8 cellular contexts compared by ENCODE assay signal in the genomic region with DNA sequence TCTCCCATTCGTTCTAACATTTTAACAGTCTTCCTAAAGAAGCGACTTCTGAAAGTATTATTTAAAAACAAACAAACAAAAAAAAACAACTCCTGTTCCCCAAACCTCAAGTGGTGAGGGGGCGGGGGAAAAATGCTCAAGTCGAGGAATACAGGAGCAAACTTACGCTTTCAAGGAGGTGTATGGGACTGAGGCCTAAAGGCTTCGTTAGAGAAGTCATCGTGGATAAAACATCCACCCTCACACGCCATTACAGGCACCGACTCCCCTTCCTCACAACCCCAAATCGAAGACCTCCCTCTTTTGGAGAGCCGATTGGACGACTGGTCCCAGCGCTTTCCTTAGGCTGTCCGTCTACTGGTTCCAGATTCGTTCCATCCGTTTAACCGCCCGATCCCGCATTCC. TPM values are rescaled to one million over a fixed set of nuclear protein-coding genes. Genes with fewer than 3 reads are reported as not detected.
DNase-seq lines count a peak whose midpoint lies in the region; ATAC-seq and TF ChIP-seq lines count a peak whose summit lies in the region.

No MANE protein-coding gene starts in this region.

- H4K8ac ChIP-seq in IMR-90 (ENCODE audit: low read depth in 2 of 2, low read length in 2 of 2): peak overlapping the region; percentile 63 to 68; a peak in 3 of 4 replicates

- peak overlapping the region; percentile 97 for H3K23ac ChIP-seq in IMR-90 (ENCODE audit: low read depth, low read length)

- TF ChIP-seq POLR2A in IMR-90 (IDR thresholded peaks at IDR 0.05; ENCODE audit: low read depth, low read length): no peak

- H2BK20ac ChIP-seq in IMR-90 (ENCODE audit: low read depth, low read length): no peak overlapping the region

- H3K9me1 ChIP-seq in IMR-90 (ENCODE audit: insufficient read depth, low read length): no peaks in the 10 kb centered on the region

- peak overlapping the region; percentile 83 for H2AFZ ChIP-seq in IMR-90 (replicated peaks; ENCODE audit: low read length, poor library complexity)

- peak overlapping the region; percentile 74 for H3K14ac ChIP-seq in IMR-90 (replicated peaks; ENCODE audit: low read depth, low read length)

- H3K27ac ChIP-seq in IMR-90 (ENCODE audit: insufficient read depth, low read length): peak overlapping the region; percentile 81
- H3K27ac ChIP-seq in coronary artery: peak overlapping the region; percentile 90 to 93
- peak overlapping the region; percentile 98 for H3K27ac ChIP-seq in muscle layer of duodenum (ENCODE audit: low read length)

- intact Hi-C loops in IMR-90 (cut with micrococcal nuclease): loop anchor here (2.0 kb wide), 2 partner anchors 20 to 56 kb away; no protein-coding TSS in a partner anchor

- TF ChIP-seq RAD21 in IMR-90 (IDR thresholded peaks at IDR 0.05; ENCODE audit: low read length): no peak

- H3K4me1 ChIP-seq in IMR-90 (ENCODE audit: control insufficient read depth, insufficient read depth, low read length) (peaks cover 3% of the 10 kb centered on the region), muscle layer of duodenum (ENCODE audit: control insufficient read depth in 1 of 2, insufficient read depth in 2 of 2, low read length in 2 of 2) (peaks cover 26 to 43% of the 10 kb centered on the region in 2 donors)

- H3K27me3 ChIP-seq in IMR-90 (ENCODE audit: control insufficient read depth, insufficient read depth, low read length) (no peaks in the 10 kb centered on the region), muscle layer of duodenum (ENCODE audit: low read depth, low read length) (no peaks in the 10 kb centered on the region)

- ATAC-seq in IMR-90 (ENCODE audit: low read depth) (no peak), GM18511 (IDR thresholded peaks at IDR 0.05; ENCODE audit: unreplicated experiment) (no peak)

- H2AK5ac ChIP-seq in IMR-90 (ENCODE audit: low read depth, low read length): peak overlapping the region; percentile 67

- H3K4me3 ChIP-seq in AG04449 (ENCODE audit: low read depth, low read length) (peak overlapping the region; percentile 79), IMR-90 (ENCODE audit: insufficient read depth, low read depth, low read length) (peak overlapping the region; percentile 57), coronary artery (peak overlapping the region; percentile 74), muscle layer of duodenum (ENCODE audit: low read depth in 1 of 2, low read length in 2 of 2) (peak overlapping the region; percentile 74 to 94)

- in situ Hi-C loops in IMR-90 (cut with MboI; ENCODE audit: low sequenced_read_pairs): loop anchor here (5.0 kb wide), 1 partner anchor 52 kb away; no protein-coding TSS in a partner anchor

- no peaks in the 10 kb centered on the region for H3K9me3 ChIP-seq in IMR-90 (ENCODE audit: control insufficient read depth, insufficient read depth, low read length)
- H3K9me3 ChIP-seq in muscle layer of duodenum (ENCODE audit: control insufficient read depth in 1 of 2, low read length in 2 of 2): no peaks in the 10 kb centered on the region

- peak overlapping the region; percentile 38 for H3K18ac ChIP-seq in IMR-90 (ENCODE audit: low read depth, low read length)

- peak overlapping the region; percentile 78 for H2BK5ac ChIP-seq in IMR-90 (ENCODE audit: low read depth, low read length, poor library complexity, severe bottlenecking)

- H3K36me3 ChIP-seq in IMR-90 (ENCODE audit: control insufficient read depth, insufficient read depth, low read length) (peaks cover 23% of the 10 kb centered on the region), muscle layer of duodenum (ENCODE audit: control insufficient read depth in 1 of 2, insufficient read depth in 2 of 2, low read length in 2 of 2) (peaks cover 27 to 39% of the 10 kb centered on the region in 2 donors)

- no peak for DNase-seq in AG04449 (ENCODE audit: low read depth, low spot score)
- no peak for DNase-seq in IMR-90
- DNase-seq in coronary artery (ENCODE audit: low spot score): no peak
- no peak for DNase-seq in middle frontal gyrus (ENCODE audit: extremely low spot score, low spot score)
- no peak for DNase-seq in hypothalamus (lab: John Stamatoyannopoulos, UW)
- no peak for DNase-seq in putamen (ENCODE audit: low spot score)

- dilution Hi-C loops in IMR-90 (cut with HindIII; ENCODE audit: low sequenced_read_pairs, unreplicated experiment): no loop called here

- peaks cover 0 to 32% of the 10 kb centered on the region in 2 experiments; a peak in 3 of 4 replicates for H3K79me1 ChIP-seq in IMR-90 (ENCODE audit: low read depth in 1 of 2, low read length in 2 of 2)

- peak overlapping the region; percentile 87 for H3K4ac ChIP-seq in IMR-90 (ENCODE audit: low read depth, low read length)

- no peak overlapping the region for H2BK15ac ChIP-seq in IMR-90 (ENCODE audit: low read depth, low read length)

- WGBS in IMR-90 (ENCODE audit: extremely low coverage in 2 of 2, insufficient read length in 1 of 2), 2 experiments: no CpG with 5 or more reads among the region's 19 CpGs

- H3K56ac ChIP-seq in IMR-90 (ENCODE audit: extremely low read depth, insufficient read depth, low read length): peak overlapping the region; percentile 68

- H3K4me2 ChIP-seq in IMR-90 (ENCODE audit: low read depth, low read length): peak overlapping the region; percentile 80

- H2BK120ac ChIP-seq in IMR-90 (ENCODE audit: low read depth, low read length): peak overlapping the region; percentile 40; the same call in 1 of the 2 replicates

- peak overlapping the region; percentile 85 for H2AK9ac ChIP-seq in IMR-90 (replicated peaks; ENCODE audit: low read depth, low read length, poor library complexity)

- H4K91ac ChIP-seq in IMR-90 (ENCODE audit: insufficient read depth, low read depth, low read length): peak overlapping the region; percentile 78

- peak overlapping the region; percentile 82 for H3K9ac ChIP-seq in IMR-90 (ENCODE audit: low read depth, low read length)

- peaks cover 44% of the 10 kb centered on the region for H4K20me1 ChIP-seq in IMR-90 (ENCODE audit: insufficient read depth, low read length)

- POLR2A ChIA-PET in AG04449 (lab: Yijun Ruan, JAX): interaction anchor here (0.7 to 3.1 kb wide), 13 partner anchors 12 to 263 kb away, joined by 3 to 33 read pairs (median 8); no protein-coding TSS in a partner anchor
- POLR2A ChIA-PET in IMR-90 (lab: Charles Lee; ENCODE audit: unreplicated experiment): interaction anchor here (0.5 to 1.0 kb wide), 2 partner anchors 12 to 28 kb away, joined by 3 read pairs; no protein-coding TSS in a partner anchor

- TF ChIP-seq CTCF in AG04449 (IDR thresholded peaks at IDR 0.05; ENCODE audit: insufficient read depth, low read length, missing control alignments) (no peak), IMR-90 (conservative IDR thresholded peaks at IDR 0.05; ENCODE audit: low read depth, low read length) (no peak), coronary artery (IDR thresholded peaks at IDR 0.05) (no peak)

- H4K5ac ChIP-seq in IMR-90 (ENCODE audit: low read depth, low read length): peak overlapping the region; percentile 59

- BruUV-seq in IMR-90 (replicated peaks; lab: Mats Ljungman, UMichigan): TSS peak; percentile 66

- CTCF ChIA-PET in AG04449 (lab: Yijun Ruan, JAX): interaction anchor here (0.8 to 4.4 kb wide), 8 partner anchors 11 to 92 kb away, joined by 3 to 27 read pairs (median 6); partner anchors contain the start of gene COPZ1
- CTCF ChIA-PET in IMR-90 (lab: Yijun Ruan, JAX): interaction anchor here (1.4 kb wide), 1 partner anchor 63 kb away, joined by 3 read pairs; no protein-coding TSS in a partner anchor

TF ChIP-seq in IMR-90, 13 proteins besides CTCF, POLR2A, EP300 and RAD21:
- no peak for TF ChIP-seq MAZ (IDR thresholded peaks at IDR 0.05; ENCODE audit: borderline replicate concordance, low read depth, low read length)
- no peak for TF ChIP-seq BHLHE40 (IDR thresholded peaks at IDR 0.05; ENCODE audit: low read depth, low read length)
- TF ChIP-seq SMC3 (IDR thresholded peaks at IDR 0.05; ENCODE audit: low read depth, low read length): no peak
- no peak for TF ChIP-seq CEBPB (IDR thresholded peaks at IDR 0.05; ENCODE audit: low read depth, low read length)
- TF ChIP-seq MXI1 (IDR thresholded peaks at IDR 0.05; ENCODE audit: borderline replicate concordance, low read depth, low read length): no peak
- TF ChIP-seq, protein P1, sequence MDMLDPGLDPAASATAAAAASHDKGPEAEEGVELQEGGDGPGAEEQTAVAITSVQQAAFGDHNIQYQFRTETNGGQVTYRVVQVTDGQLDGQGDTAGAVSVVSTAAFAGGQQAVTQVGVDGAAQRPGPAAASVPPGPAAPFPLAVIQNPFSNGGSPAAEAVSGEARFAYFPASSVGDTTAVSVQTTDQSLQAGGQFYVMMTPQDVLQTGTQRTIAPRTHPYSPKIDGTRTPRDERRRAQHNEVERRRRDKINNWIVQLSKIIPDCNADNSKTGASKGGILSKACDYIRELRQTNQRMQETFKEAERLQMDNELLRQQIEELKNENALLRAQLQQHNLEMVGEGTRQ (IDR thresholded peaks at IDR 0.05; ENCODE audit: low read depth, low read length): no peak
- TF ChIP-seq NFE2L2 (IDR thresholded peaks at IDR 0.05; ENCODE audit: low read depth, low read length): no peak

RNA-seq across cellular contexts. Expression of gene CBX5, which starts 0.7 kb away (rescaled TPM):
- 40.9 and 66.9 TPM in 2 replicates for total RNA-seq in IMR-90 (2012; rRNA removed)
- polyA plus RNA-seq in IMR-90 (2012; rRNA removed): 15.3 and 18.0 TPM in 2 replicates
- 3.8 and 5.5 TPM in 2 replicates for polyA plus RNA-seq in IMR-90 (2012; cell fraction: cytosol; rRNA removed)
- 2.4 and 10.2 TPM in 2 replicates for polyA plus RNA-seq in IMR-90 (2012; cell fraction: nucleus; rRNA removed; ENCODE audit: low replicate concordance)

RNA-seq across cellular contexts. Expression of gene HNRNPA1, which starts 1.3 kb away (rescaled TPM):
- total RNA-seq in IMR-90 (2012; rRNA removed): 1,291 and 1,409 TPM in 2 replicates
- polyA plus RNA-seq in IMR-90 (2012; rRNA removed): 631 and 747 TPM in 2 replicates
- 536 and 830 TPM in 2 replicates for polyA plus RNA-seq in IMR-90 (2012; cell fraction: cytosol; rRNA removed)
- 116 and 626 TPM in 2 replicates for polyA plus RNA-seq in IMR-90 (2012; cell fraction: nucleus; rRNA removed; ENCODE audit: low replicate concordance)

RNA-seq across cellular contexts. Expression of gene NFE2, which starts 21.6 kb away (rescaled TPM):
- total RNA-seq in IMR-90 (2012; rRNA removed): 0.18 and 0.28 TPM in 2 replicates
- polyA plus RNA-seq in IMR-90 (2012; rRNA removed): 0.17 and 0.32 TPM in 2 replicates
- polyA plus RNA-seq in IMR-90 (2012; cell fraction: cytosol; rRNA removed): 0.39 and 0.62 TPM in 2 replicates
- 0.17 and 0.46 TPM in 2 replicates for polyA plus RNA-seq in IMR-90 (2012; cell fraction: nucleus; rRNA removed; ENCODE audit: low replicate concordance)

RNA-seq across cellular contexts. Expression of gene COPZ1, which starts 45.7 kb away (rescaled TPM):
- 262 and 382 TPM in 2 replicates for total RNA-seq in IMR-90 (2012; rRNA removed)
- polyA plus RNA-seq in IMR-90 (2012; rRNA removed): 157 and 187 TPM in 2 replicates
- polyA plus RNA-seq in IMR-90 (2012; cell fraction: cytosol; rRNA removed): 73.8 and 80.0 TPM in 2 replicates
- polyA plus RNA-seq in IMR-90 (2012; cell fraction: nucleus; rRNA removed; ENCODE audit: low replicate concordance): 22.8 and 109 TPM in 2 replicates
